8 cellular contexts compared by ENCODE assay signal in the genomic region with DNA sequence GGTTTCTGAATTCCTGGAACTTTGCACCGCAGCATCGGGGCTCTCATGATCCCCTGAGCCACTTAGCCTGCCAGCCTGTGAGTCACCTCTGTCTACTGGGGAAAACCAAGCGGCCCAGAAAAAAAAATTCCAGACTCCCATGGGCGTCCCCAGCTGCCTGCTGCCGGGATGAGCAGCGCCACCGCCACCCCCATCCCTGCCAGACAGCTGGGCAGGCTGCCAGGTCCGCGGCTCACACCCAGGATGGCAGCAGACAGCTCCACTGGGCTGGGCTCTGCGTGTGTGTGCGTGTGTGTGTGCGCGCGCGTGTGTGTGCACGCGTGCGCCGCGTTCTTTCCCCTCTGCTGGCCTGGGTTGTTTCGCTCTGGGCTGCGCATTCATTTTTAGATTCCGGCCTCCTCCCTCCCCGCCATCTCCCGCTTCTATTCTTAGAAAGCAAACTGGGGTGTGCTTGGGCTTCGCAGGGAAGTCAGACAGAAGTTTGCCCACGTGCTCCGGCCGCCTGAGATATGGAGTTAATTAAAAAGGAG. TPM values are rescaled to one million over a fixed set of nuclear protein-coding genes. Genes with fewer than 3 reads are reported as not detected.
A peak's percentile ranks its signal among the peaks of the same experiment; 100 is the strongest.
DNase-seq lines count a peak whose midpoint lies in the region; ATAC-seq and TF ChIP-seq lines count a peak whose summit lies in the region.

No MANE protein-coding gene starts in this region.

- H3K27ac ChIP-seq in colonic mucosa, result peak overlapping the region; percentile 16

- H3K4me3 ChIP-seq in AG04449 (ENCODE audit: low read depth, low read length) (peak overlapping the region; percentile 54), colonic mucosa (no peak overlapping the region)

- H3K4me1 ChIP-seq in colonic mucosa, result peaks cover 4% of the 10 kb centered on the region

- POLR2A ChIA-PET in AG04449 (lab: Yijun Ruan, JAX), result interaction anchor here (0.7 to 1.1 kb wide), 3 partner anchors 38 to 641 kb away, joined by 3 to 4 read pairs (median 3); a partner anchor contains a TSS

- DNase-seq in AG04449 (ENCODE audit: low read depth, low spot score), result no peak
- DNase-seq in NCI-H2171 treated with DMSO at 0.1 percent for 48 hours (lab: John Stamatoyannopoulos, UW), result peak; percentile 98
- DNase-seq in activated CD4-positive, alpha-beta T cell treated with anti-CD3 and anti-CD28 coated beads, Interleukin-2, amount 50 U/mL, for 24 hours (ENCODE audit: low read depth in 1 of 2, low spot score in 1 of 2), result peak; percentile 9 to 32
- peak; percentile 81 for DNase-seq in colonic mucosa
- peak; percentile 77 for DNase-seq in medulla oblongata (ENCODE audit: extremely low spot score)
- peak; percentile 18 to 37 (median 23) for DNase-seq in stimulated activated CD4-positive, alpha-beta T cell treated with anti-CD3 and anti-CD28 coated beads, TNF-alpha, amount 100 ng/mL, for 4 hours (ENCODE audit: low read depth in 3 of 3)

- H3K27me3 ChIP-seq in colonic mucosa, result no peaks in the 10 kb centered on the region

- no peak overlapping the region for H3K9ac ChIP-seq in colonic mucosa (ENCODE audit: low read depth in 2 of 2, low read length in 2 of 2)

- ATAC-seq in GM21381 (IDR thresholded peaks at IDR 0.05; ENCODE audit: unreplicated experiment), result peak; percentile 66
- ATAC-seq in GM19035 (IDR thresholded peaks at IDR 0.05; ENCODE audit: unreplicated experiment), result no peak

- intact Hi-C loops in colonic mucosa (cut with DNase I), result no loop called here

- H3K36me3 ChIP-seq in colonic mucosa, result no peaks in the 10 kb centered on the region

- CTCF ChIA-PET in AG04449 (lab: Yijun Ruan, JAX), result interaction anchor here (1.7 kb wide), 1 partner anchor 36 kb away, joined by 4 read pairs; no protein-coding TSS in a partner anchor

- TF ChIP-seq CTCF in AG04449 (IDR thresholded peaks at IDR 0.05; ENCODE audit: insufficient read depth, low read length, missing control alignments) (no peak), colonic mucosa (IDR thresholded peaks at IDR 0.05) (no peak)

- no peaks in the 10 kb centered on the region for H3K9me3 ChIP-seq in colonic mucosa

RNA-seq across cellular contexts. Expression of a gene that starts 38.9 kb away (rescaled TPM):
- total RNA-seq in colonic mucosa, result 10 to 100 TPM; 13.0 to 26.1 TPM
